Comparison of ENCODE assay signal across 19 cellular contexts in the genomic region with DNA sequence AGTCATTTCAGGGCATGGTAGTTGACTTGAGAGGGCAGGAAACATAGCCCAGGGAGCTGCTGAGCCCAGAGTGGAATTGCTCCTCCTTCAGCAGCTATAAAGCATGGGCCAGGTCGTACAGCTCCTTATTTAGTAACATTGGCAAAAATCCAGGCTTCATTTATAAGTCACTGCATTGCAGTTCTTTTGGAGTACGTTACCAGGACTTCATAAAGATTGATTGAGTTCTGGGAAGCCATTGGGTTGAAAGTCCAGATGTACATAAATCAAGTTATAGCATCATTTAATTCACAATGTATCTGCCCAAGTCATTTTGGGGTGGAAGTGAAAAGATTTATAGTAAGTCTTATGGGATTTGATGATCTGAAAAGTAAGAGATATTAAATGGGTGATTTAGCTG. TPM values are rescaled to one million over a fixed set of nuclear protein-coding genes. Genes with fewer than 3 reads are reported as not detected.
DNase-seq lines count a peak whose midpoint lies in the region; TF ChIP-seq lines count a peak whose summit lies in the region.
"Had no signal": no experiment of that assay in that cellular context is flagged by ENCODE, and none has a peak within 500 bp of the region (broad histone marks: within the 10 kb centered on the region; RNA-seq: fewer than 3 reads in every experiment).

No MANE protein-coding gene starts in this region.

- H3K4me1 ChIP-seq in BE2C, result no peaks in the 10 kb centered on the region
- no peaks in the 10 kb centered on the region for H3K4me1 ChIP-seq in hepatocyte (ENCODE audit: insufficient read depth)
- H3K4me1 ChIP-seq in tibial artery, result peaks cover 0 to 6% (median 0%) of the 10 kb centered on the region in 4 donors
- H3K4me1 ChIP-seq: right atrium auricular region, testis had no signal

- H3K9me3 ChIP-seq in BE2C, result no peaks in the 10 kb centered on the region
- no peaks in the 10 kb centered on the region for H3K9me3 ChIP-seq in hepatocyte (ENCODE audit: low read depth)
- H3K9me3 ChIP-seq in tibial artery, result no peaks in the 10 kb centered on the region
- H3K9me3 ChIP-seq: right atrium auricular region, testis had no signal

- intact Hi-C loops in tibial artery (cut with DNase I; ENCODE audit: low total_unique reads), result loop anchor here (5.0 kb wide), 1 partner anchor 690 kb away; a partner anchor contains a TSS

- no peaks in the 10 kb centered on the region for H3K79me2 ChIP-seq in hepatocyte

- DNase-seq in BE2C (peak; percentile 14), HCEC 1CT (peak; percentile 4), NCI-H446 treated with DMSO at 0.1 percent for 48 hours (lab: John Stamatoyannopoulos, UW) (peak; percentile 95), hepatocyte (ENCODE audit: low spot score) (peak; percentile 13), tibial artery (no peak), GOT3 (lab: John Stamatoyannopoulos, UW) (no peak), DMS114 treated with DMSO at 0.1 percent for 48 hours (lab: John Stamatoyannopoulos, UW; ENCODE audit: unreplicated experiment) (no peak)
- DNase-seq: activated CD4-positive, alpha-beta T cell treated with anti-CD3 and anti-CD28 coated beads, Interleukin-2, amount 10 ng/mL, durations not matched to agents 24 days and 14 days; activated CD8-positive, alpha-beta memory T cell treated with anti-CD3 and anti-CD28 coated beads, Interleukin-2, amount 50 U/mL, for 4 hours; activated gamma-delta T cell; amygdala; CD8-positive, alpha-beta memory T cell; central memory CD4-positive, alpha-beta T cell; effector memory CD4-positive, alpha-beta T cell; head of caudate nucleus; NCI-H345; testis had no signal

- no peak overlapping the region for H2AFZ ChIP-seq in hepatocyte

- no peaks in the 10 kb centered on the region for H4K20me1 ChIP-seq in hepatocyte (ENCODE audit: insufficient read depth, poor library complexity, severe bottlenecking)

- 27% methylated on average over 2 of the region's 2 CpGs for WGBS in hepatocyte (ENCODE audit: low lambda C conversion rate, missing lambda C conversion rate)

- TF ChIP-seq CTCF in BE2C (IDR thresholded peaks at IDR 0.05; ENCODE audit: low read depth, low read length) (no peak), hepatocyte (IDR thresholded peaks at IDR 0.05; ENCODE audit: poor library complexity) (no peak), tibial artery (IDR thresholded peaks at IDR 0.05) (no peak)

- no peaks in the 10 kb centered on the region for H3K36me3 ChIP-seq in BE2C
- no peaks in the 10 kb centered on the region for H3K36me3 ChIP-seq in hepatocyte (replicated peaks; ENCODE audit: insufficient read depth, low read depth)
- no peaks in the 10 kb centered on the region for H3K36me3 ChIP-seq in tibial artery
- H3K36me3 ChIP-seq: right atrium auricular region had no signal

- H3K27ac ChIP-seq in hepatocyte (no peak overlapping the region), tibial artery (no peak overlapping the region)
- H3K27ac ChIP-seq: right atrium auricular region, testis had no signal

- H3K4me2 ChIP-seq in hepatocyte, result no peak overlapping the region

- H3K9me2 ChIP-seq in hepatocyte (replicated peaks; ENCODE audit: insufficient read depth), result no peaks in the 10 kb centered on the region

- H3K27me3 ChIP-seq in BE2C (peaks cover 12% of the 10 kb centered on the region), hepatocyte (no peaks in the 10 kb centered on the region), tibial artery (no peaks in the 10 kb centered on the region)
- H3K27me3 ChIP-seq: right atrium auricular region, testis had no signal

- H3K4me3 ChIP-seq in BE2C (ENCODE audit: low read depth, low read length) (no peak overlapping the region), hepatocyte (no peak overlapping the region), tibial artery (no peak overlapping the region)
- H3K4me3 ChIP-seq: K562, right atrium auricular region, testis had no signal

RNA-seq across cellular contexts. Expression of a gene that starts 53.0 kb away (rescaled TPM):
- polyA plus RNA-seq in BE2C (2012; ENCODE audit: insufficient read depth, insufficient read length, low read depth), result 2.0 TPM
- 4.5 and 4.7 TPM in 2 replicates for total RNA-seq in hepatocyte
- polyA plus RNA-seq in hepatocyte, result 1.2 and 1.8 TPM in 2 replicates

Comparison
In these comparisons a context has a peak if more than half of its experiments do, and no peak if none do; other contexts are left out.
1. DNase-seq: peak in BE2C (single experiment), HCEC 1CT (single experiment), NCI-H446 treated with DMSO at 0.1 percent for 48 hours (single experiment) and hepatocyte (single experiment); none in tibial artery (0 of 2), GOT3 (single experiment) and DMS114 treated with DMSO at 0.1 percent for 48 hours (single experiment).